8 cellular contexts compared by ENCODE assay signal in genomic region chr10:5976689-5977470, GRCh38. TPM values are rescaled to one million over a fixed set of nuclear protein-coding genes. Genes with fewer than 3 reads are reported as not detected.
DNase-seq lines count a peak whose midpoint lies in the region; ATAC-seq and TF ChIP-seq lines count a peak whose summit lies in the region.

No MANE protein-coding gene starts in this region.

- peak overlapping the region; percentile 91 for H3K27ac ChIP-seq in Panc1 (ENCODE audit: low read length)

- H3K36me3 ChIP-seq in Panc1 (ENCODE audit: control insufficient read depth, insufficient read depth, low read length): no peaks in the 10 kb centered on the region

- in situ Hi-C loops in Panc1 (cut with HindIII; ENCODE audit: low pct_unique_long_range_greater_than_20kb, low sequenced_read_pairs): no loop called here

- POLR2A ChIA-PET in Panc1 (lab: Charles Lee): no interaction called here

- DNase-seq in NCI-H1417 (lab: John Stamatoyannopoulos, UW) (peak in 2 of 3 experiments; percentile 41 to 46), NCI-H1417 treated with DMSO at 0.1 percent for 48 hours (lab: John Stamatoyannopoulos, UW) (no peak), Panc1 (ENCODE audit: low read depth, low spot score) (no peak), cardiac septum (ENCODE audit: low spot score) (peak; percentile 80), posterior vena cava (ENCODE audit: low spot score) (peak; percentile 87), NCI-H2081 treated with DMSO at 0.1 percent for 48 hours (lab: John Stamatoyannopoulos, UW) (no peak)
- peak; percentile 56 for DNase-seq in activated naive CD4-positive, alpha-beta T cell treated with anti-CD3 and anti-CD28 coated beads, Interleukin-2, amount 50 U/mL, for 16 hours

- H3K27me3 ChIP-seq in Panc1 (ENCODE audit: control insufficient read depth, insufficient read depth, low read length): no peaks in the 10 kb centered on the region

- H3K4me3 ChIP-seq in Panc1 (ENCODE audit: low read depth in 2 of 2, low read length in 2 of 2): peak overlapping the region; percentile 66 to 71

- ATAC-seq in HG02884 (IDR thresholded peaks at IDR 0.05; ENCODE audit: unreplicated experiment) (peak; percentile 3), Panc1 (peak; percentile 66)

- BruUV-seq in Panc1 (replicated peaks; lab: Mats Ljungman, UMichigan): no TSS peak

- no peaks in the 10 kb centered on the region for H3K9me3 ChIP-seq in Panc1 (ENCODE audit: control insufficient read depth, insufficient read depth, low read depth, low read length)

- intact Hi-C loops in Panc1 (cut with micrococcal nuclease; ENCODE audit: unreplicated experiment) (no loop called here), cardiac septum (cut with DNase I) (loop anchor here (2.0 kb wide), 1 partner anchor 30 kb away; no protein-coding TSS in a partner anchor), posterior vena cava (cut with DNase I) (no loop called here)

- no peak for TF ChIP-seq CTCF in Panc1 (IDR thresholded peaks at IDR 0.05)

- H3K4me1 ChIP-seq in Panc1 (ENCODE audit: control insufficient read depth, insufficient read depth, low read length): peaks cover 15% of the 10 kb centered on the region

- CTCF ChIA-PET in Panc1 (lab: Charles Lee): no interaction called here

RNA-seq across cellular contexts. Expression of gene IL15RA, which starts 0.5 kb away (rescaled TPM):
- 11.0 TPM for total RNA-seq in Panc1 (2021; ENCODE audit: unreplicated experiment)
- polyA plus RNA-seq in Panc1 (2012; ENCODE audit: insufficient read length): 11.1 TPM
- 3.9 TPM for total RNA-seq in cardiac septum
- total RNA-seq in posterior vena cava: 10 to 100 TPM; 16.9 to 20.9 TPM

Comparison
In these comparisons a context has a peak if more than half of its experiments do, and no peak if none do; other contexts are left out.
1. DNase-seq: peak in NCI-H1417 (2 of 3), activated naive CD4-positive, alpha-beta T cell treated with anti-CD3 and anti-CD28 coated beads, Interleukin-2, amount 50 U/mL, for 16 hours (single experiment), cardiac septum (single experiment) and posterior vena cava (single experiment); none in NCI-H1417 treated with DMSO at 0.1 percent for 48 hours (single experiment), Panc1 (single experiment) and NCI-H2081 treated with DMSO at 0.1 percent for 48 hours (single experiment).